11 cellular contexts compared by ENCODE assay signal in genomic region chr3:177781686-177782161, GRCh38.
A peak's percentile ranks its signal among the peaks of the same experiment; 100 is the strongest.
DNase-seq lines count a peak whose midpoint lies in the region; ATAC-seq and TF ChIP-seq lines count a peak whose summit lies in the region.
"Had no signal": no experiment of that assay in that cellular context is flagged by ENCODE, and none has a peak within 500 bp of the region (broad histone marks: within the 10 kb centered on the region; RNA-seq: fewer than 3 reads in every experiment).

No MANE protein-coding gene starts in this region.

- no peaks in the 10 kb centered on the region for H3K27me3 Mint-ChIP-seq in stimulated activated naive CD8-positive, alpha-beta T cell treated with anti-CD3 and anti-CD28 coated beads, Interleukin-15, Interleukin-2, amounts not matched to agents 100 ng/mL and 50 ng/mL, for 24 hours
- H3K27me3 Mint-ChIP-seq in neural crest cell (ENCODE audit: low read depth), result no peaks in the 10 kb centered on the region
- H3K27me3 Mint-ChIP-seq in glutamatergic neuron (ENCODE audit: unreplicated experiment), result peaks cover 5% of the 10 kb centered on the region

- no peaks in the 10 kb centered on the region for H3K9me3 Mint-ChIP-seq in stimulated activated naive CD8-positive, alpha-beta T cell treated with anti-CD3 and anti-CD28 coated beads, Interleukin-15, Interleukin-2, amounts not matched to agents 100 ng/mL and 50 ng/mL, for 24 hours
- no peaks in the 10 kb centered on the region for H3K9me3 Mint-ChIP-seq in neural crest cell
- H3K9me3 Mint-ChIP-seq in glutamatergic neuron (ENCODE audit: unreplicated experiment), result peaks cover 1% of the 10 kb centered on the region

- H3K36me3 Mint-ChIP-seq in stimulated activated naive CD8-positive, alpha-beta T cell treated with anti-CD3 and anti-CD28 coated beads, Interleukin-15, Interleukin-2, amounts not matched to agents 100 ng/mL and 50 ng/mL, for 24 hours (ENCODE audit: low read depth), result no peaks in the 10 kb centered on the region
- H3K36me3 Mint-ChIP-seq in neural crest cell (ENCODE audit: low read depth) (no peaks in the 10 kb centered on the region), glutamatergic neuron (ENCODE audit: unreplicated experiment) (no peaks in the 10 kb centered on the region)

- ATAC-seq in stimulated activated naive CD8-positive, alpha-beta T cell treated with anti-CD3 and anti-CD28 coated beads, Interleukin-15, Interleukin-2, amounts not matched to agents 100 U/mL and 50 U/mL, for 24 hours, result no peak
- ATAC-seq in HG03565 (IDR thresholded peaks at IDR 0.05; ENCODE audit: unreplicated experiment), result no peak
- no peak for ATAC-seq in GM19455 (IDR thresholded peaks at IDR 0.05; ENCODE audit: unreplicated experiment)

- peak overlapping the region; percentile 36 for H3K27ac Mint-ChIP-seq in stimulated activated naive CD8-positive, alpha-beta T cell treated with anti-CD3 and anti-CD28 coated beads, Interleukin-15, Interleukin-2, amounts not matched to agents 100 ng/mL and 50 ng/mL, for 24 hours
- H3K27ac Mint-ChIP-seq in neural crest cell (ENCODE audit: unreplicated experiment) (peak overlapping the region; percentile 97), glutamatergic neuron (ENCODE audit: unreplicated experiment) (no peak overlapping the region)

- no peak for DNase-seq in stimulated activated naive CD8-positive, alpha-beta T cell treated with anti-CD3 and anti-CD28 coated beads, Interleukin-15, Interleukin-2, amounts not matched to agents 100 U/mL and 50 U/mL, for 24 hours
- DNase-seq in fibroblast of gingiva (ENCODE audit: low read depth) (peak; percentile 93), neural crest cell (ENCODE audit: low read depth, low spot score) (peak; percentile 1), glutamatergic neuron (no peak), HPDE6-E6E7 (ENCODE audit: extremely low spot score) (no peak)
- DNase-seq: activated naive CD4-positive, alpha-beta T cell treated with anti-CD3 and anti-CD28 coated beads, Interleukin-2, amount 50 U/mL, for 16 hours; NCI-H1417; T-helper 1 cell had no signal

- no peak overlapping the region for H3K4me3 Mint-ChIP-seq in stimulated activated naive CD8-positive, alpha-beta T cell treated with anti-CD3 and anti-CD28 coated beads, Interleukin-15, Interleukin-2, amounts not matched to agents 100 ng/mL and 50 ng/mL, for 24 hours
- H3K4me3 Mint-ChIP-seq in neural crest cell (peak overlapping the region; percentile 40), glutamatergic neuron (ENCODE audit: unreplicated experiment) (no peak overlapping the region)

- TF ChIP-seq CTCF in neural crest cell (conservative IDR thresholded peaks at IDR 0.05) (no peak), glutamatergic neuron (IDR thresholded peaks at IDR 0.05; ENCODE audit: partially characterized antibody, unreplicated experiment) (no peak)

- peaks cover 28% of the 10 kb centered on the region for H3K4me1 Mint-ChIP-seq in stimulated activated naive CD8-positive, alpha-beta T cell treated with anti-CD3 and anti-CD28 coated beads, Interleukin-15, Interleukin-2, amounts not matched to agents 100 ng/mL and 50 ng/mL, for 24 hours (ENCODE audit: low read depth)
- H3K4me1 Mint-ChIP-seq in neural crest cell, result peaks cover 44% of the 10 kb centered on the region
- H3K4me1 Mint-ChIP-seq in glutamatergic neuron (ENCODE audit: low read depth, unreplicated experiment), result no peaks in the 10 kb centered on the region

Comparison
In these comparisons a context has a peak if more than half of its experiments do, and no peak if none do; other contexts are left out.
1. DNase-seq: peak in fibroblast of gingiva (single experiment) and neural crest cell (single experiment); none in stimulated activated naive CD8-positive, alpha-beta T cell treated with anti-CD3 and anti-CD28 coated beads, Interleukin-15, Interleukin-2, amounts not matched to agents 100 U/mL and 50 U/mL, for 24 hours (single experiment), glutamatergic neuron (single experiment) and HPDE6-E6E7 (single experiment).